In genomic region chr15:44728576-44729393, GRCh38 we compare ENCODE assay signal across 8 cellular contexts. TPM values are rescaled to one million over a fixed set of nuclear protein-coding genes. Genes with fewer than 3 reads are reported as not detected.
DNase-seq lines count a peak whose midpoint lies in the region; ATAC-seq and TF ChIP-seq lines count a peak whose summit lies in the region.

No MANE protein-coding gene starts in this region.

- peak overlapping the region; percentile 97 for H3K27ac ChIP-seq in lower lobe of right lung

- DNase-seq in CMK (ENCODE audit: low read depth) = peak; percentile 86
- peak; percentile 82 for DNase-seq in GM20000 (ENCODE audit: low spot score)
- peak; percentile 98 for DNase-seq in HS-5 (ENCODE audit: low read depth)
- peak; percentile 81 for DNase-seq in NK-92 (lab: John Stamatoyannopoulos, UW; ENCODE audit: unreplicated experiment)
- DNase-seq in activated CD8-positive, alpha-beta memory T cell treated with anti-CD3 and anti-CD28 coated beads for 24 hours = peak; percentile 97
- DNase-seq in effector CD4-positive, alpha-beta T cell = peak; percentile 89
- DNase-seq in lower lobe of right lung = peak; percentile 97
- DNase-seq in stimulated activated CD4-positive, alpha-beta T cell treated with anti-CD3 and anti-CD28 coated beads, TNF-alpha, amount 100 ng/mL, for 1 hour (ENCODE audit: low read depth in 3 of 3, low spot score in 1 of 3) = peak; percentile 85 to 93 (median 88)

- intact Hi-C loops in lower lobe of right lung (cut with DNase I) = no loop called here

- H3K4me3 ChIP-seq in lower lobe of right lung = peak overlapping the region; percentile 87

- TF ChIP-seq CTCF in GM20000 (IDR thresholded peaks at IDR 0.05; ENCODE audit: extremely low read depth, missing control alignments) (no peak), lower lobe of right lung (IDR thresholded peaks at IDR 0.05) (no peak)

- no peaks in the 10 kb centered on the region for H3K27me3 ChIP-seq in lower lobe of right lung (ENCODE audit: low read depth)

- no peaks in the 10 kb centered on the region for H3K9me3 ChIP-seq in lower lobe of right lung

- H3K4me1 ChIP-seq in lower lobe of right lung = peaks cover 60% of the 10 kb centered on the region

- ATAC-seq in lower lobe of right lung = peak; percentile 95 to 97

- H3K36me3 ChIP-seq in lower lobe of right lung = no peaks in the 10 kb centered on the region

RNA-seq across cellular contexts. Expression of gene TRIM69, which starts 7.5 kb away (rescaled TPM):
- 27.2 TPM for total RNA-seq in lower lobe of right lung

RNA-seq across cellular contexts. Expression of gene B2M, which starts 17.5 kb away (rescaled TPM):
- total RNA-seq in lower lobe of right lung = 4,741 TPM

RNA-seq across cellular contexts. Expression of gene PATL2, which starts 17.7 kb away (rescaled TPM):
- 4.5 TPM for total RNA-seq in lower lobe of right lung

Comparison
In these comparisons a context has a peak if more than half of its experiments do, and no peak if none do; other contexts are left out.
1. Peak in every context shown above with its lines: DNase-seq, ATAC-seq, H3K4me3 ChIP-seq and H3K27ac ChIP-seq.